24 cellular contexts compared by ENCODE assay signal in genomic region chr9:135008416-135008815, GRCh38.
A peak's percentile ranks its signal among the peaks of the same experiment; 100 is the strongest.
DNase-seq lines count a peak whose midpoint lies in the region; TF ChIP-seq lines count a peak whose summit lies in the region.
"Had no signal": no experiment of that assay in that cellular context is flagged by ENCODE, and none has a peak within 500 bp of the region (broad histone marks: within the 10 kb centered on the region; RNA-seq: fewer than 3 reads in every experiment).

No MANE protein-coding gene starts in this region.

- CTCF ChIA-PET in activated CD4-positive, alpha-beta T cell treated with anti-CD3 and anti-CD28 coated beads, Interleukin-2, amount 10 ng/mL, durations not matched to agents 7 days and 5 days (lab: Charles Lee) = no interaction called here

- peaks cover 13% of the 10 kb centered on the region for H3K27me3 Mint-ChIP-seq in chondrocyte (ENCODE audit: low read depth)
- H3K27me3 Mint-ChIP-seq in neural progenitor cell (ENCODE audit: insufficient read depth, low read depth) = peaks cover 3% of the 10 kb centered on the region
- H3K27me3 Mint-ChIP-seq in activated CD4-positive, alpha-beta T cell treated with anti-CD3 and anti-CD28 coated beads, Interleukin-2, amount 10 ng/mL, durations not matched to agents 7 days and 5 days = no peaks in the 10 kb centered on the region
- H3K27me3 Mint-ChIP-seq: CD4-positive, alpha-beta T cell had no signal

- H3K4me3 Mint-ChIP-seq in chondrocyte (ENCODE audit: unreplicated experiment) (no peak overlapping the region), neural progenitor cell (no peak overlapping the region)
- H3K4me3 Mint-ChIP-seq in activated CD4-positive, alpha-beta T cell treated with anti-CD3 and anti-CD28 coated beads, Interleukin-2, amount 10 ng/mL, durations not matched to agents 7 days and 5 days = no peak overlapping the region
- H3K4me3 Mint-ChIP-seq: CD14-positive monocyte; CD4-positive, alpha-beta T cell; CD8-positive, alpha-beta memory T cell had no signal

- H3K79me2 ChIP-seq in neural progenitor cell (ENCODE audit: low read depth) = no peaks in the 10 kb centered on the region

- H4K20me1 ChIP-seq in neural progenitor cell (ENCODE audit: low read depth) = no peaks in the 10 kb centered on the region
- H4K20me1 ChIP-seq: BLaER1 treated with 17β-estradiol and CSF1 and Interleukin-3, amounts not matched to agents 10 nM and 100 nM had no signal

- H3K4me1 ChIP-seq in left ventricle myocardium inferior (no peaks in the 10 kb centered on the region), neural progenitor cell (no peaks in the 10 kb centered on the region)
- H3K4me1 ChIP-seq: A549, BE2C had no signal

- no peaks in the 10 kb centered on the region for H3F3A ChIP-seq in neural progenitor cell (ENCODE audit: low read depth)

- no peak overlapping the region for H2AFZ ChIP-seq in neural progenitor cell (replicated peaks)
- H2AFZ ChIP-seq: GM23248 had no signal

- H3K27ac Mint-ChIP-seq in chondrocyte (ENCODE audit: unreplicated experiment) = no peak overlapping the region
- peak overlapping the region; percentile 63 for H3K27ac Mint-ChIP-seq in neural progenitor cell
- no peak overlapping the region for H3K27ac Mint-ChIP-seq in activated CD4-positive, alpha-beta T cell treated with anti-CD3 and anti-CD28 coated beads, Interleukin-2, amount 10 ng/mL, durations not matched to agents 7 days and 5 days
- H3K27ac Mint-ChIP-seq: CD14-positive monocyte; CD4-positive, alpha-beta T cell; CD8-positive, alpha-beta memory T cell had no signal

- H3K36me3 ChIP-seq in left ventricle myocardium inferior = no peaks in the 10 kb centered on the region
- H3K36me3 ChIP-seq in neural progenitor cell = no peaks in the 10 kb centered on the region
- H3K36me3 ChIP-seq: BE2C; BLaER1 treated with 17β-estradiol and CSF1 and Interleukin-3, amounts not matched to agents 10 nM and 100 nM had no signal

- H3K9me3 ChIP-seq in left ventricle myocardium inferior (replicated peaks) (no peaks in the 10 kb centered on the region), neural progenitor cell (ENCODE audit: low read depth) (no peaks in the 10 kb centered on the region)
- H3K9me3 ChIP-seq: A549, BE2C had no signal

- H3K4me1 Mint-ChIP-seq in chondrocyte (ENCODE audit: low read depth) = peaks cover 7% of the 10 kb centered on the region
- H3K4me1 Mint-ChIP-seq in neural progenitor cell = no peaks in the 10 kb centered on the region
- H3K4me1 Mint-ChIP-seq in activated CD4-positive, alpha-beta T cell treated with anti-CD3 and anti-CD28 coated beads, Interleukin-2, amount 10 ng/mL, durations not matched to agents 7 days and 5 days = no peaks in the 10 kb centered on the region
- H3K4me1 Mint-ChIP-seq: CD14-positive monocyte; CD8-positive, alpha-beta memory T cell had no signal

- H3K4me2 ChIP-seq in neural progenitor cell = no peak overlapping the region
- H3K4me2 ChIP-seq: A549; BLaER1 treated with 17β-estradiol and CSF1 and Interleukin-3, amounts not matched to agents 10 nM and 100 nM had no signal

- intact Hi-C loops in cardiac septum (cut with DNase I) = no loop called here
- intact Hi-C loops in left ventricle myocardium inferior (cut with micrococcal nuclease) = no loop called here
- intact Hi-C loops in head of caudate nucleus (cut with DNase I) = no loop called here

- H3K27ac ChIP-seq in left ventricle myocardium inferior (replicated peaks) (no peak overlapping the region), neural progenitor cell (no peak overlapping the region)
- H3K27ac ChIP-seq: A549; BLaER1 treated with 17β-estradiol and CSF1 and Interleukin-3, amounts not matched to agents 10 nM and 100 nM; GM23248 had no signal

- TF ChIP-seq CTCF in left ventricle myocardium inferior (IDR thresholded peaks at IDR 0.05; ENCODE audit: borderline replicate concordance) (no peak), chondrocyte (IDR thresholded peaks at IDR 0.05) (no peak), neural progenitor cell (IDR thresholded peaks at IDR 0.05) (no peak)

- H3K9me3 Mint-ChIP-seq in chondrocyte (ENCODE audit: low read depth) = no peaks in the 10 kb centered on the region
- H3K9me3 Mint-ChIP-seq in neural progenitor cell = peaks cover 5% of the 10 kb centered on the region
- H3K9me3 Mint-ChIP-seq in activated CD4-positive, alpha-beta T cell treated with anti-CD3 and anti-CD28 coated beads, Interleukin-2, amount 10 ng/mL, durations not matched to agents 7 days and 5 days = no peaks in the 10 kb centered on the region
- H3K9me3 Mint-ChIP-seq: CD4-positive, alpha-beta T cell; CD8-positive, alpha-beta memory T cell had no signal

- DNase-seq in cardiac septum (ENCODE audit: low spot score) = peak; percentile 20
- DNase-seq in left ventricle myocardium inferior = no peak
- DNase-seq in chondrocyte (ENCODE audit: low spot score) = peak; percentile 19
- no peak for DNase-seq in neural progenitor cell (ENCODE audit: low spot score)
- no peak for DNase-seq in glomerular visceral epithelial cell (ENCODE audit: extremely low spot score)
- no peak for DNase-seq in head of caudate nucleus
- DNase-seq in activated CD4-positive, alpha-beta T cell treated with anti-CD3 and anti-CD28 coated beads, Interleukin-2, amount 10 ng/mL, durations not matched to agents 7 days and 5 days = no peak
- DNase-seq: 8988T; ACHN; AML-193; BE2C; CD4-positive, alpha-beta T cell; CD8-positive, alpha-beta memory T cell; DMS 273 treated with DMSO at 0.1 percent for 48 hours; DMS79; EL; GDM1; GM23248; H7; HCEC 1CT had no signal

- POLR2A ChIA-PET in activated CD4-positive, alpha-beta T cell treated with anti-CD3 and anti-CD28 coated beads, Interleukin-2, amount 10 ng/mL, durations not matched to agents 7 days and 5 days (lab: Charles Lee) = no interaction called here

- no peak overlapping the region for H3K4me3 ChIP-seq in left ventricle myocardium inferior
- H3K4me3 ChIP-seq in neural progenitor cell = no peak overlapping the region
- H3K4me3 ChIP-seq: A549; BLaER1 treated with 17β-estradiol and CSF1 and Interleukin-3, amounts not matched to agents 10 nM and 100 nM; GM12878; GM23248 had no signal

- no peaks in the 10 kb centered on the region for H3K36me3 Mint-ChIP-seq in chondrocyte (ENCODE audit: low read depth)
- no peaks in the 10 kb centered on the region for H3K36me3 Mint-ChIP-seq in neural progenitor cell
- no peaks in the 10 kb centered on the region for H3K36me3 Mint-ChIP-seq in activated CD4-positive, alpha-beta T cell treated with anti-CD3 and anti-CD28 coated beads, Interleukin-2, amount 10 ng/mL, durations not matched to agents 7 days and 5 days (ENCODE audit: low read depth)
- H3K36me3 Mint-ChIP-seq: CD14-positive monocyte; CD8-positive, alpha-beta memory T cell had no signal

- peaks cover 55% of the 10 kb centered on the region for H3K27me3 ChIP-seq in left ventricle myocardium inferior (ENCODE audit: low read depth)
- H3K27me3 ChIP-seq in neural progenitor cell = no peaks in the 10 kb centered on the region
- H3K27me3 ChIP-seq: BE2C; BLaER1 treated with 17β-estradiol and CSF1 and Interleukin-3, amounts not matched to agents 10 nM and 100 nM had no signal

- H3K9ac ChIP-seq in neural progenitor cell = no peak overlapping the region
- H3K9ac ChIP-seq: BLaER1 treated with 17β-estradiol and CSF1 and Interleukin-3, amounts not matched to agents 10 nM and 100 nM; GM23248 had no signal

Comparison
In these comparisons a context has a peak if more than half of its experiments do, and no peak if none do; other contexts are left out.
1. DNase-seq: peak in cardiac septum (single experiment) and chondrocyte (single experiment); none in left ventricle myocardium inferior (single experiment), neural progenitor cell (single experiment), glomerular visceral epithelial cell (single experiment), head of caudate nucleus (0 of 42) and activated CD4-positive, alpha-beta T cell treated with anti-CD3 and anti-CD28 coated beads, Interleukin-2, amount 10 ng/mL, durations not matched to agents 7 days and 5 days (single experiment).